ENCODE assay signal across 8 cellular contexts in the genomic region with DNA sequence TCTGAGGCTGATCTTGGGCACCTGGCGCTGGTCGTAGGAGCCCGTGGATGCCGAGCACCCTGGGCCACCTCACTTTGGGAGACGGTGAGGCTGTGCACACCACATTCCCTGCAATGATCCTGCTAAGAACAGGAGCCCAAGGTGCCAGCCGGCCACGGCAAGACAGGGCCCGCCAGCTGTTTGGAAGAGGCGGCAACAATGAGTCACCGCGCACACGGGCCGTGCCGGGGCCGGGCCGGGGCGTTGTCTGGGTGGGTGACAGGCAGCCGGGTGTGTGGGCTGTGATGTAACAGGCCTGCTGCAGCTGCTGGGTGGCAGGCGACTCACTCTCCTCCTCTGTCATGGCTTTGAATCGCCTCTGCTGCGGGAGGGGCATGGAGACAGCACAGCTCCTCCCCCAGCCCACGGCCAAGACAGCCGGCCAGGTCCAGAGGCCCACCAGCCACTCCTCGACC. TPM values are rescaled to one million over a fixed set of nuclear protein-coding genes. Genes with fewer than 3 reads are reported as not detected.
DNase-seq lines count a peak whose midpoint lies in the region; ATAC-seq and TF ChIP-seq lines count a peak whose summit lies in the region.
"Had no signal": no experiment of that assay in that cellular context is flagged by ENCODE, and none has a peak within 500 bp of the region (broad histone marks: within the 10 kb centered on the region; RNA-seq: fewer than 3 reads in every experiment).

No MANE protein-coding gene starts in this region.

- RAD21 ChIA-PET in HCT116 (lab: Charles Lee; ENCODE audit: low non-redundant PET in 1 of 2, low total read pairs in 2 of 2, uncharacterized antibody in 2 of 2, unreplicated experiment in 2 of 2), result interaction anchor here in 1 of 2 experiments (0.9 kb wide), 1 partner anchor 63 kb away, joined by 3 read pairs; no protein-coding TSS in a partner anchor

- H3K79me2 ChIP-seq in HCT116 (ENCODE audit: insufficient read depth, low read length) (no peaks in the 10 kb centered on the region), PC-9 (ENCODE audit: low read depth) (no peaks in the 10 kb centered on the region)

- no peaks in the 10 kb centered on the region for H3K36me3 ChIP-seq in HCT116 (ENCODE audit: control insufficient read depth in 1 of 2, insufficient read depth in 2 of 2, low read length in 2 of 2)
- H3K36me3 ChIP-seq in PC-9 (ENCODE audit: low read depth), result no peaks in the 10 kb centered on the region
- no peaks in the 10 kb centered on the region for H3K36me3 ChIP-seq in heart right ventricle

- TF ChIP-seq RAD21 in HCT116 (IDR thresholded peaks at IDR 0.05; ENCODE audit: low read depth), result no peak

- H4K20me1 ChIP-seq in HCT116 (ENCODE audit: insufficient read depth), result no peaks in the 10 kb centered on the region
- peaks cover 7% of the 10 kb centered on the region; the same call in 1 of the 2 replicates for H4K20me1 ChIP-seq in PC-9 (ENCODE audit: insufficient read depth)

- peaks cover 7% of the 10 kb centered on the region for H3K27me3 Mint-ChIP-seq in activated T-helper 17 cell treated with anti-CD3 and anti-CD28 coated beads, Interleukin-2, amount 50 U/mL, for 72 hours

- no peaks in the 10 kb centered on the region for H3K9me3 Mint-ChIP-seq in activated T-helper 17 cell treated with anti-CD3 and anti-CD28 coated beads, Interleukin-2, amount 50 U/mL, for 72 hours

- H3K4me3 ChIP-seq in HCT116 (replicated peaks in 1 of 2; ENCODE audit: low read depth in 1 of 2, low read length in 2 of 2) (peak overlapping the region; percentile 12 to 42), PC-9 (no peak overlapping the region), heart right ventricle (no peak overlapping the region)
- H3K4me3 ChIP-seq: SK-N-MC had no signal

- H3K9me3 ChIP-seq in HCT116 (ENCODE audit: control insufficient read depth in 1 of 2, insufficient read depth in 1 of 2, low read depth in 1 of 2, low read length in 2 of 2), result no peaks in the 10 kb centered on the region
- H3K9me3 ChIP-seq in PC-9 (ENCODE audit: insufficient read depth, low read depth), result no peaks in the 10 kb centered on the region
- H3K9me3 ChIP-seq in heart right ventricle, result no peaks in the 10 kb centered on the region

- POLR2A ChIA-PET in HCT116 (lab: Charles Lee) (no interaction called here), PC-9 (lab: Charles Lee; ENCODE audit: unreplicated experiment) (interaction anchor here (0.6 kb wide), 1 partner anchor 49 kb away, joined by 3 read pairs; no protein-coding TSS in a partner anchor)

- DNase-seq in HCT116 (ENCODE audit: low read depth, low spot score), result peak; percentile 49
- peak; percentile 86 to 90 for DNase-seq in PC-9
- peak in 1 of 2 donors; percentile 23 for DNase-seq in heart right ventricle
- DNase-seq in stimulated activated CD4-positive, alpha-beta T cell treated with anti-CD3 and anti-CD28 coated beads, Interleukin-1b, Interleukin-23, amount 100 ng/mL, for 1 hour (ENCODE audit: low read depth in 2 of 2), result peak; percentile 9 to 41
- DNase-seq in GM19240 (ENCODE audit: insufficient read length, low spot score), result no peak

- CTCF ChIA-PET in HCT116 (lab: Charles Lee), result no interaction called here
- CTCF ChIA-PET in PC-9 (lab: Charles Lee), result no interaction called here

- WGBS in heart right ventricle, 2 donors, result 58 to 62% methylated on average over 24 of the region's 24 CpGs

- H3K27ac ChIP-seq in HCT116 (ENCODE audit: low read depth, low read length), result no peak overlapping the region
- H3K27ac ChIP-seq in PC-9, result no peak overlapping the region
- H3K27ac ChIP-seq in heart right ventricle, result no peak overlapping the region
- H3K27ac ChIP-seq: SK-N-MC had no signal

- no TSS peak for BruUV-seq in HCT116 (replicated peaks; lab: Mats Ljungman, UMichigan)
- BruUV-seq in PC-9 (replicated peaks; lab: Mats Ljungman, UMichigan), result no TSS peak

- ATAC-seq in HCT116 (peak; percentile 84), heart right ventricle (peak; percentile 38 to 83 (median 58)), GM18502 (IDR thresholded peaks at IDR 0.05; ENCODE audit: poor library complexity, unreplicated experiment) (no peak)
- peak; percentile 46 for ATAC-seq in activated T-helper 17 cell treated with anti-CD3 and anti-CD28 coated beads, Interleukin-2, amount 50 U/mL, for 72 hours (replicated peaks)

- peak overlapping the region; percentile 55 for H3K4me3 Mint-ChIP-seq in activated T-helper 17 cell treated with anti-CD3 and anti-CD28 coated beads, Interleukin-2, amount 50 U/mL, for 72 hours

- H3K4me2 ChIP-seq in HCT116 (ENCODE audit: low read length) (peak overlapping the region; percentile 78), PC-9 (peak overlapping the region; percentile 61)

- peak overlapping the region; percentile 49 for H2AFZ ChIP-seq in HCT116 (ENCODE audit: low read depth, low read length, poor library complexity, severe bottlenecking)
- no peak overlapping the region for H2AFZ ChIP-seq in PC-9

- peaks cover 9 to 18% of the 10 kb centered on the region in 2 experiments for H3K4me1 ChIP-seq in HCT116 (ENCODE audit: control insufficient read depth in 1 of 2, insufficient read depth in 2 of 2, low read length in 2 of 2)
- peaks cover 25% of the 10 kb centered on the region for H3K4me1 ChIP-seq in PC-9 (replicated peaks; ENCODE audit: insufficient read depth)
- H3K4me1 ChIP-seq in heart right ventricle, result peaks cover 0 to 7% (median 0%) of the 10 kb centered on the region in 9 donors

- no peak for TF ChIP-seq POLR2A in HCT116 (IDR thresholded peaks at IDR 0.05; ENCODE audit: borderline replicate concordance, extremely low read depth, insufficient read depth, insufficient read length)

- intact Hi-C loops in HCT116 (cut with micrococcal nuclease) (no loop called here), PC-9 (cut with micrococcal nuclease; ENCODE audit: unreplicated experiment) (loop anchor here (1.0 kb wide), 1 partner anchor 49 kb away; no protein-coding TSS in a partner anchor), heart right ventricle (cut with DNase I) (no loop called here)

- no peak overlapping the region for H3K9ac ChIP-seq in HCT116 (ENCODE audit: low read length)

- H3K9me2 ChIP-seq in HCT116 (ENCODE audit: insufficient read depth) (no peaks in the 10 kb centered on the region), PC-9 (ENCODE audit: insufficient read depth) (no peaks in the 10 kb centered on the region)

- peaks cover 11% of the 10 kb centered on the region for H3K4me1 Mint-ChIP-seq in activated T-helper 17 cell treated with anti-CD3 and anti-CD28 coated beads, Interleukin-2, amount 50 U/mL, for 72 hours

- no peak for TF ChIP-seq CTCF in HCT116 (IDR thresholded peaks at IDR 0.05 in 2 of 3, conservative IDR thresholded peaks at IDR 0.05 in 1 of 3; ENCODE audit: borderline replicate concordance in 1 of 3, insufficient read depth in 1 of 3, low read depth in 2 of 3, low read length in 2 of 3)
- no peak for TF ChIP-seq CTCF in PC-9 (conservative IDR thresholded peaks at IDR 0.05)
- TF ChIP-seq CTCF in heart right ventricle (IDR thresholded peaks at IDR 0.05), result no peak

- H3K36me3 Mint-ChIP-seq in activated T-helper 17 cell treated with anti-CD3 and anti-CD28 coated beads, Interleukin-2, amount 50 U/mL, for 72 hours (ENCODE audit: low read depth), result no peaks in the 10 kb centered on the region

- H3K27me3 ChIP-seq in HCT116 (ENCODE audit: insufficient read depth, low read length) (peaks cover 2% of the 10 kb centered on the region; the same call in 1 of the 2 replicates), PC-9 (ENCODE audit: insufficient read depth, low read depth) (no peaks in the 10 kb centered on the region), heart right ventricle (peaks cover 0 to 30% (median 17%) of the 10 kb centered on the region in 7 donors)

- peaks cover 26% of the 10 kb centered on the region for H3F3A ChIP-seq in PC-9 (ENCODE audit: insufficient read depth, low read depth)

- no peak overlapping the region for H3K27ac Mint-ChIP-seq in activated T-helper 17 cell treated with anti-CD3 and anti-CD28 coated beads, Interleukin-2, amount 50 U/mL, for 72 hours

TF ChIP-seq in HCT116, 20 proteins besides CTCF, POLR2A, EP300 and RAD21 (continues in another document):
- TF ChIP-seq TCF7L2 (IDR thresholded peaks at IDR 0.05; ENCODE audit: borderline replicate concordance, extremely low read depth, insufficient read depth, insufficient read length) (peak; percentile 70), JUND (IDR thresholded peaks at IDR 0.05) (peak; percentile 91), EGR1 (IDR thresholded peaks at IDR 0.05; ENCODE audit: low read depth) (peak; percentile 54; the same call in 1 of the 2 replicates)
- TF ChIP-seq, protein P1, sequence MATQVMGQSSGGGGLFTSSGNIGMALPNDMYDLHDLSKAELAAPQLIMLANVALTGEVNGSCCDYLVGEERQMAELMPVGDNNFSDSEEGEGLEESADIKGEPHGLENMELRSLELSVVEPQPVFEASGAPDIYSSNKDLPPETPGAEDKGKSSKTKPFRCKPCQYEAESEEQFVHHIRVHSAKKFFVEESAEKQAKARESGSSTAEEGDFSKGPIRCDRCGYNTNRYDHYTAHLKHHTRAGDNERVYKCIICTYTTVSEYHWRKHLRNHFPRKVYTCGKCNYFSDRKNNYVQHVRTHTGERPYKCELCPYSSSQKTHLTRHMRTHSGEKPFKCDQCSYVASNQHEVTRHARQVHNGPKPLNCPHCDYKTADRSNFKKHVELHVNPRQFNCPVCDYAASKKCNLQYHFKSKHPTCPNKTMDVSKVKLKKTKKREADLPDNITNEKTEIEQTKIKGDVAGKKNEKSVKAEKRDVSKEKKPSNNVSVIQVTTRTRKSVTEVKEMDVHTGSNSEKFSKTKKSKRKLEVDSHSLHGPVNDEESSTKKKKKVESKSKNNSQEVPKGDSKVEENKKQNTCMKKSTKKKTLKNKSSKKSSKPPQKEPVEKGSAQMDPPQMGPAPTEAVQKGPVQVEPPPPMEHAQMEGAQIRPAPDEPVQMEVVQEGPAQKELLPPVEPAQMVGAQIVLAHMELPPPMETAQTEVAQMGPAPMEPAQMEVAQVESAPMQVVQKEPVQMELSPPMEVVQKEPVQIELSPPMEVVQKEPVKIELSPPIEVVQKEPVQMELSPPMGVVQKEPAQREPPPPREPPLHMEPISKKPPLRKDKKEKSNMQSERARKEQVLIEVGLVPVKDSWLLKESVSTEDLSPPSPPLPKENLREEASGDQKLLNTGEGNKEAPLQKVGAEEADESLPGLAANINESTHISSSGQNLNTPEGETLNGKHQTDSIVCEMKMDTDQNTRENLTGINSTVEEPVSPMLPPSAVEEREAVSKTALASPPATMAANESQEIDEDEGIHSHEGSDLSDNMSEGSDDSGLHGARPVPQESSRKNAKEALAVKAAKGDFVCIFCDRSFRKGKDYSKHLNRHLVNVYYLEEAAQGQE (IDR thresholded peaks at IDR 0.05; ENCODE audit: low read depth), result no peak
- TF ChIP-seq, protein P2, sequence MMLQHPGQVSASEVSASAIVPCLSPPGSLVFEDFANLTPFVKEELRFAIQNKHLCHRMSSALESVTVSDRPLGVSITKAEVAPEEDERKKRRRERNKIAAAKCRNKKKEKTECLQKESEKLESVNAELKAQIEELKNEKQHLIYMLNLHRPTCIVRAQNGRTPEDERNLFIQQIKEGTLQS (IDR thresholded peaks at IDR 0.05), result no peak; the same call in 1 of the 2 replicates

RNA-seq across cellular contexts. Expression of a gene that starts 49.7 kb away (rescaled TPM):
- total RNA-seq in HCT116 (2021; ENCODE audit: unreplicated experiment) (231 TPM), PC-9 (2021) (39.9 and 40.5 TPM in 2 replicates), heart right ventricle (10 to 100 TPM; 25.4 to 92.8 (median 56.0) TPM)
- 178 and 235 TPM in 2 replicates for polyA plus RNA-seq in HCT116 (2012)
- total RNA-seq in activated T-helper 17 cell treated with anti-CD3 and anti-CD28 coated beads, Interleukin-2, amount 50 U/mL, for 72 hours, result 100 to 1,000 TPM in 1 of 2 donors, 10 to 100 TPM in 1; 60.3 to 180 TPM
- 10 to 100 TPM in 1 of 2 donors, 1 to 10 TPM in 1; 4.1 to 81.9 TPM for polyA plus RNA-seq in heart right ventricle

Comparison
In these comparisons a context has a peak if more than half of its experiments do, and no peak if none do; other contexts are left out.
1. H3K4me3 ChIP-seq: peak in HCT116 (2 of 2); none in PC-9 (single experiment) and heart right ventricle (0 of 10).